Comparison of ENCODE assay signal across 11 cellular contexts in genomic region chr22:29369460-29369859, GRCh38. TPM values are rescaled to one million over a fixed set of nuclear protein-coding genes. Genes with fewer than 3 reads are reported as not detected.
DNase-seq lines count a peak whose midpoint lies in the region; ATAC-seq and TF ChIP-seq lines count a peak whose summit lies in the region.
"Had no signal": no experiment of that assay in that cellular context is flagged by ENCODE, and none has a peak within 500 bp of the region (broad histone marks: within the 10 kb centered on the region; RNA-seq: fewer than 3 reads in every experiment).

No MANE protein-coding gene starts in this region.

- H3K9me3 ChIP-seq in tibial nerve: no peaks in the 10 kb centered on the region

- H3K4me3 Mint-ChIP-seq in dendritic cell treated with granulocyte-macrophage colony-stimulating factor and Interleukin-4, amounts not matched to agents 40 ng/mL and 50 ng/mL, for 4 days: peak overlapping the region; percentile 17

- no peak for TF ChIP-seq CTCF in lower leg skin (IDR thresholded peaks at IDR 0.05)
- no peak for TF ChIP-seq CTCF in tibial nerve (IDR thresholded peaks at IDR 0.05)
- no peak for TF ChIP-seq CTCF in coronary artery (IDR thresholded peaks at IDR 0.05)

- H3K27me3 Mint-ChIP-seq in dendritic cell treated with granulocyte-macrophage colony-stimulating factor and Interleukin-4, amounts not matched to agents 40 ng/mL and 50 ng/mL, for 4 days: no peaks in the 10 kb centered on the region

- peaks cover 0 to 35% (median 22%) of the 10 kb centered on the region in 4 donors for H3K4me1 ChIP-seq in tibial nerve

- TF ChIP-seq EP300 in tibial nerve (IDR thresholded peaks at IDR 0.05): peak in 1 of 2 donors; percentile 64

- ATAC-seq in GM21390 (IDR thresholded peaks at IDR 0.05; ENCODE audit: unreplicated experiment) (no peak), HG03460 (IDR thresholded peaks at IDR 0.05; ENCODE audit: unreplicated experiment) (no peak)

- intact Hi-C loops in dendritic cell treated with granulocyte-macrophage colony-stimulating factor and Interleukin-4, amounts not matched to agents 40 ng/mL and 50 ng/mL, for 4 days (cut with micrococcal nuclease): loop anchor here (2.0 kb wide), 1 partner anchor 15 kb away; no protein-coding TSS in a partner anchor
- intact Hi-C loops in lower leg skin (cut with DNase I; ENCODE audit: low total_unique reads): no loop called here

- H3K4me1 Mint-ChIP-seq in dendritic cell treated with granulocyte-macrophage colony-stimulating factor and Interleukin-4, amounts not matched to agents 40 ng/mL and 50 ng/mL, for 4 days (ENCODE audit: low read depth): peaks cover 90% of the 10 kb centered on the region

- H3K4me3 ChIP-seq in lower leg skin (ENCODE audit: low read depth, poor library complexity, severe bottlenecking) (no peak overlapping the region), tibial nerve (no peak overlapping the region), coronary artery (no peak overlapping the region)

- WGBS in lower leg skin, 2 donors: 29 to 37% methylated on average over 9 of the region's 9 CpGs
- WGBS in tibial nerve, 2 donors: 20 to 28% methylated on average over 9 of the region's 9 CpGs

- DNase-seq in M059J (ENCODE audit: low read depth) (peak; percentile 66), lower leg skin (ENCODE audit: low spot score in 2 of 2) (peak; percentile 55 to 92), tibial nerve (ENCODE audit: low spot score in 2 of 2) (peak; percentile 67 to 71), coronary artery (ENCODE audit: low spot score) (no peak)
- DNase-seq in stimulated activated CD4-positive, alpha-beta T cell treated with anti-CD3 and anti-CD28 coated beads, Interleukin-2, amount 100 ng/mL, for 48 hours: no peak
- DNase-seq: activated CD4-positive, alpha-beta T cell treated with anti-CD3 and anti-CD28 coated beads, Interleukin-2, amount 50 U/mL, for 1 hour; stimulated activated CD8-positive, alpha-beta memory T cell treated with anti-CD3 and anti-CD28 coated beads, Interleukin-4, amount 100 ng/mL, for 48 hours had no signal

- peaks cover 0 to 7% (median 0%) of the 10 kb centered on the region in 3 donors for H3K36me3 ChIP-seq in tibial nerve

- no peak for TF ChIP-seq POLR2A in lower leg skin (IDR thresholded peaks at IDR 0.05)
- TF ChIP-seq POLR2A in tibial nerve (IDR thresholded peaks at IDR 0.05): no peak

- peak overlapping the region; percentile 79 for H3K27ac Mint-ChIP-seq in dendritic cell treated with granulocyte-macrophage colony-stimulating factor and Interleukin-4, amounts not matched to agents 40 ng/mL and 50 ng/mL, for 4 days

- H3K27me3 ChIP-seq in tibial nerve: no peaks in the 10 kb centered on the region

- peaks cover 99% of the 10 kb centered on the region for H3K36me3 Mint-ChIP-seq in dendritic cell treated with granulocyte-macrophage colony-stimulating factor and Interleukin-4, amounts not matched to agents 40 ng/mL and 50 ng/mL, for 4 days (ENCODE audit: low read depth)

- H3K27ac ChIP-seq in tibial nerve: peak overlapping the region in 3 of 4 donors; percentile 29 to 80 (median 77)
- peak overlapping the region in 1 of 2 donors; percentile 66 for H3K27ac ChIP-seq in coronary artery
- H3K27ac ChIP-seq: KMS-11 had no signal

- H3K9me3 Mint-ChIP-seq in dendritic cell treated with granulocyte-macrophage colony-stimulating factor and Interleukin-4, amounts not matched to agents 40 ng/mL and 50 ng/mL, for 4 days: no peaks in the 10 kb centered on the region

RNA-seq across cellular contexts. Expression of gene AP1B1, which starts 18.9 kb away (rescaled TPM):
- total RNA-seq in M059J (2014; rRNA removed; shearing (Covaris generic)): 33.8 and 65.6 TPM in 2 replicates
- total RNA-seq in lower leg skin (10 to 100 TPM; 65.4 to 95.5 (median 79.0) TPM), tibial nerve (10 to 100 TPM; 51.3 to 93.3 (median 60.1) TPM)

RNA-seq across cellular contexts. Expression of gene RASL10A, which starts 54.0 kb away (rescaled TPM):
- total RNA-seq in M059J (2014; rRNA removed; shearing (Covaris generic)): 0.07 TPM in 1 of 2 replicates, not detected in the other
- total RNA-seq in lower leg skin: 1 to 10 TPM in 2 of 4 donors, under 1 TPM in 2; 0.17 to 2.9 (median 0.80) TPM
- total RNA-seq in tibial nerve: 1 to 10 TPM in 3 of 4 donors, not detected in 1; 2.2 to 6.6 (median 3.3) TPM

Comparison
In these comparisons a context has a peak if more than half of its experiments do, and no peak if none do; other contexts are left out.
1. DNase-seq: peak in M059J (single experiment), lower leg skin (2 of 2) and tibial nerve (2 of 2); none in stimulated activated CD4-positive, alpha-beta T cell treated with anti-CD3 and anti-CD28 coated beads, Interleukin-2, amount 100 ng/mL, for 48 hours (0 of 2) and coronary artery (single experiment).